Comparison of ENCODE assay signal across 1 cellular context in genomic region chr3:110420158-110420641, GRCh38.
TF ChIP-seq lines count a peak whose summit lies in the region.

No MANE protein-coding gene starts in this region.

TF ChIP-seq in GM23338, 12 proteins besides CTCF, POLR2A, EP300 and RAD21 (continued from another document):
- TF ChIP-seq ZNF462 (CRISPR knock-in tag; IDR thresholded peaks at IDR 0.05) (no peak), EZH2phosphoT487 (IDR thresholded peaks at IDR 0.05; ENCODE audit: unreplicated experiment) (no peak), EZH2 (IDR thresholded peaks at IDR 0.05; ENCODE audit: low read depth, unreplicated experiment) (no peak), NANOG (IDR thresholded peaks at IDR 0.05; ENCODE audit: borderline replicate concordance) (no peak), ZNF114 (CRISPR knock-in tag; IDR thresholded peaks at IDR 0.05) (no peak), STAT1 (IDR thresholded peaks at IDR 0.05; ENCODE audit: unreplicated experiment) (no peak), CREB1 (CRISPR knock-in tag; IDR thresholded peaks at IDR 0.05; ENCODE audit: low read depth) (no peak), POLR2AphosphoS5 (IDR thresholded peaks at IDR 0.05; ENCODE audit: low read depth) (no peak), REST (IDR thresholded peaks at IDR 0.05; ENCODE audit: unreplicated experiment) (no peak), ZNF331 (CRISPR knock-in tag; IDR thresholded peaks at IDR 0.05; ENCODE audit: low read depth) (no peak)
